ENCODE assay signal across 1 cellular context in the genomic region with DNA sequence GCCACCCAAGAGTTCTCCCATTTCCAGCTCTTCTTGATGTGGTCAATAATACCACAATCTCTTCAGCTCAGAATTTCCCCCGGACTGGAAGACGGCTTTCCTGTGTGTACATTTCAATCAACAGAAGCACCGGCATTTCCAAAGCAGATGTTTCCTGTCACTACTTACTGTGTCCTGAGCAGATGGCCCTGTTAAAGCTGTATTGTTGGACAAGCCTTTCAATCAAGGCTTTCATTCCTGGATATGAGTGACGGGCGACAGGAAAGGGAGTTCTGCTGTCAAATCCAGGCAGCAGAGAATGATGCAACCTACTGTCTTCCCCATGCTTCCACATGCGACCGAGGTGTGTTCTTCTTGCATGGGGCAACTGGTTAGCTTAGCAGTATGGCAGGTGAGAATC.
TF ChIP-seq lines count a peak whose summit lies in the region.

No MANE protein-coding gene starts in this region.

TF ChIP-seq in K562, 482 proteins besides CTCF, POLR2A, EP300 and RAD21 (continued from another document):
- TF ChIP-seq TBP (optimal IDR thresholded peaks at IDR 0.05; ENCODE audit: low read depth, low read length) (no peak), ILF3 (IDR thresholded peaks at IDR 0.05; ENCODE audit: borderline replicate concordance) (no peak), CREB1 (IDR thresholded peaks at IDR 0.05) (no peak), CREB1 (CRISPR knock-in tag; IDR thresholded peaks at IDR 0.05) (no peak)
